In the genomic region with DNA sequence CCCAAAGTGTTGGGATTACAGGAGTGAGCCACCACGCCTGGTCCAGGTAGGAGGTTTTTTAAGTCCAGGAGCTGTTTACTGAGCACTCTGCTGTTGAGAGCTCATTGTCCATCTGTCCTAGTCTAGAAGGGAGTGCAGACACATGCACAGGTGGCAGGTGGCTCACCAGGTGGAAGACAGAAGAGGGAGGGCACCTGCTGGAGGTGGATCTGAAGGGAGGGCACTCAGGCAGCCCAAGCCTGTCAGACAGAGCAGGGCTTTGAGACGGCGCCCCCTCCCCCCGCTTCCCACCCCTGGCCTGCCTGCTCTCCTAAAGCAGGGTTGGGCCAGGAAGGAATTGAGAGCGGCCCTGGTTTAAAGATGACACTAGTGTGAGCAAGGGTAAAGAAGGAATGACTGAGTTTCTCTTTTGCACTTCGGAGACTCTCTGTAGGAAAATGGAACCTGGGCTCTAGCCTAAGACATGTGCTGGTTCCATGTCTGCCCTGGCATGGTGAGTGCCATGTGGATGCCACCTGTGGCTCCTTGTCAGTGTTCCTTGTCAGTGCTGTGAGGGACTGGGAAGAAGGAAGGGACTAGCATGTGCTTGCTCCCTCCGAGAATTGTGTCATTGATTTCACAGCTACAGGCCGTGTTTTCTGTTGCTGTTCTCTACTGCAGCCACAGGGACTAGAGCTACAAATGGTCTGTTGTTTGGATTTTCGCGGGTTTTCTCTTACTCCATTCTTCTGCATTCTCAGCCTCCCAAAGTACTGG, we compare ENCODE assay signal across 17 cellular contexts.
A peak's percentile ranks its signal among the peaks of the same experiment; 100 is the strongest.
DNase-seq lines count a peak whose midpoint lies in the region; ATAC-seq and TF ChIP-seq lines count a peak whose summit lies in the region.
"Had no signal": no experiment of that assay in that cellular context is flagged by ENCODE, and none has a peak within 500 bp of the region (broad histone marks: within the 10 kb centered on the region; RNA-seq: fewer than 3 reads in every experiment).

No MANE protein-coding gene starts in this region.

- TF ChIP-seq CTCF in spleen (IDR thresholded peaks at IDR 0.05 in 8 of 11, conservative IDR thresholded peaks at IDR 0.05 in 3 of 11) = no peak

- no peak for TF ChIP-seq POLR2A in spleen (IDR thresholded peaks at IDR 0.05)

- intact Hi-C loops in spleen (cut with DNase I; ENCODE audit: low total_unique reads) = no loop called here

- no peaks in the 10 kb centered on the region for H3K9me3 Mint-ChIP-seq in effector memory CD8-positive, alpha-beta T cell
- H3K9me3 Mint-ChIP-seq: activated CD4-positive, alpha-beta T cell treated with anti-CD3 and anti-CD28 coated beads, Interleukin-2, amount 10 ng/mL, durations not matched to agents 7 days and 5 days had no signal

- no peak for ATAC-seq in left lobe of liver
- no peak for ATAC-seq in effector memory CD8-positive, alpha-beta T cell (replicated peaks)
- ATAC-seq in GM18867 (IDR thresholded peaks at IDR 0.05; ENCODE audit: unreplicated experiment) = no peak

- peaks cover 0 to 97% (median 66%) of the 10 kb centered on the region in 6 donors for H3K36me3 ChIP-seq in spleen

- H3K9me3 ChIP-seq in spleen = no peaks in the 10 kb centered on the region
- H3K9me3 ChIP-seq: adrenal gland, esophagus muscularis mucosa, right atrium auricular region had no signal

- 93 to 97% (median 93%) methylated on average over 10 of the region's 10 CpGs for WGBS in spleen, 5 donors

- H3K36me3 Mint-ChIP-seq in effector memory CD8-positive, alpha-beta T cell (ENCODE audit: insufficient read depth) = peaks cover 50% of the 10 kb centered on the region

- peaks cover 9 to 12% of the 10 kb centered on the region in 2 donors for H3K4me1 Mint-ChIP-seq in effector memory CD8-positive, alpha-beta T cell (ENCODE audit: low read depth in 2 of 2)
- H3K4me1 Mint-ChIP-seq: CD14-positive monocyte had no signal

- no peak overlapping the region for H3K4me3 Mint-ChIP-seq in effector memory CD8-positive, alpha-beta T cell
- H3K4me3 Mint-ChIP-seq: activated CD4-positive, alpha-beta T cell treated with anti-CD3 and anti-CD28 coated beads, Interleukin-2, amount 10 ng/mL, durations not matched to agents 7 days and 5 days; CD14-positive monocyte had no signal

- H3K27me3 Mint-ChIP-seq in effector memory CD8-positive, alpha-beta T cell = no peaks in the 10 kb centered on the region
- H3K27me3 Mint-ChIP-seq: activated CD4-positive, alpha-beta T cell treated with anti-CD3 and anti-CD28 coated beads, Interleukin-2, amount 10 ng/mL, durations not matched to agents 7 days and 5 days had no signal

- peak; percentile 22 for DNase-seq in activated CD8-positive, alpha-beta memory T cell treated with anti-CD3 and anti-CD28 coated beads, Interleukin-2, amount 50 U/mL, for 48 hours
- no peak for DNase-seq in activated CD8-positive, alpha-beta memory T cell treated with anti-CD3 and anti-CD28 coated beads, Interleukin-2, amount 50 U/mL, for 4 hours
- peak; percentile 26 for DNase-seq in NCI-H345 (lab: John Stamatoyannopoulos, UW)
- peak; percentile 12 for DNase-seq in left lobe of liver (ENCODE audit: low spot score)
- DNase-seq in spleen = peak; percentile 56
- DNase-seq in effector memory CD8-positive, alpha-beta T cell = no peak
- no peak for DNase-seq in mucosa of gallbladder (ENCODE audit: low spot score)
- DNase-seq: ACHN; activated CD4-positive, alpha-beta T cell treated with anti-CD3 and anti-CD28 coated beads, Interleukin-2, amount 10 ng/mL, durations not matched to agents 7 days and 5 days; SW 1271 had no signal

- H3K27ac Mint-ChIP-seq in effector memory CD8-positive, alpha-beta T cell = no peak overlapping the region
- H3K27ac Mint-ChIP-seq: activated CD4-positive, alpha-beta T cell treated with anti-CD3 and anti-CD28 coated beads, Interleukin-2, amount 10 ng/mL, durations not matched to agents 7 days and 5 days had no signal

- H3K4me3 ChIP-seq in spleen = no peak overlapping the region
- H3K4me3 ChIP-seq: adrenal gland, cardiac muscle cell, esophagus muscularis mucosa, lung, right atrium auricular region had no signal

- H3K27ac ChIP-seq in spleen = no peak overlapping the region
- H3K27ac ChIP-seq: adrenal gland, cardiac muscle cell, esophagus muscularis mucosa, right atrium auricular region had no signal

- H3K27me3 ChIP-seq in spleen (replicated peaks in 1 of 7) = no peaks in the 10 kb centered on the region
- H3K27me3 ChIP-seq: adrenal gland, cardiac muscle cell, esophagus muscularis mucosa, right atrium auricular region had no signal

- H3K4me1 ChIP-seq in spleen = peaks cover 0 to 13% (median 0%) of the 10 kb centered on the region in 6 donors
- H3K4me1 ChIP-seq: adrenal gland, esophagus muscularis mucosa, right atrium auricular region had no signal

Comparison
In these comparisons a context has a peak if more than half of its experiments do, and no peak if none do; other contexts are left out.
1. DNase-seq: peak in activated CD8-positive, alpha-beta memory T cell treated with anti-CD3 and anti-CD28 coated beads, Interleukin-2, amount 50 U/mL, for 48 hours (single experiment), NCI-H345 (single experiment), left lobe of liver (single experiment) and spleen (single experiment); none in activated CD8-positive, alpha-beta memory T cell treated with anti-CD3 and anti-CD28 coated beads, Interleukin-2, amount 50 U/mL, for 4 hours (single experiment), effector memory CD8-positive, alpha-beta T cell (0 of 3) and mucosa of gallbladder (single experiment).